ENCODE assay signal across 8 cellular contexts in the genomic region with DNA sequence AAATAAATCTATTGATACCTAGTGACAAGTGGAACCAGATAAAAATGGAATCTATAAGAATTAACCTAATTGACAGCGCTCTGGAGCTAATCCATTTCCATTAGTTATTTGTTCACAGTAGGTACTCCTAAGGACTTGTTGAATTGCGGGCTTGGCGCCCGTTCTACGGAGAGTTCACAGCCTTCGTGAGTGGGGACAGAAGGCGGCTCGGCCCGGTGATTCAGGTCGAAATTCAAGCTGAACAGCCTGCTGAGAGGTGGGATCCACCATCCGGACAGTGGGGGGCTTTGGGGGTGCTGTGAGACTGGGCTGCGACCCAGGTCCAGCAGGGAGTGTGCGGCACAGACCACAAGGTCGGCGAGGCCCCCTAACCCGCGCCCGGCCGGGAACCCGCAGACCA. TPM values are rescaled to one million over a fixed set of nuclear protein-coding genes. Genes with fewer than 3 reads are reported as not detected.
DNase-seq lines count a peak whose midpoint lies in the region; ATAC-seq and TF ChIP-seq lines count a peak whose summit lies in the region.

No MANE protein-coding gene starts in this region.

- H2AFZ ChIP-seq in fibroblast of lung (ENCODE audit: low read length): peak overlapping the region; percentile 84
- H2AFZ ChIP-seq in neural progenitor cell (replicated peaks): peak overlapping the region; percentile 81

- peaks cover 17% of the 10 kb centered on the region for H3K4me1 ChIP-seq in HUES6 (ENCODE audit: control insufficient read depth, insufficient read depth, low read length)
- H3K4me1 ChIP-seq in fibroblast of lung (ENCODE audit: control insufficient read depth, extremely low read depth, insufficient read depth, low read length): peaks cover 14% of the 10 kb centered on the region
- H3K4me1 ChIP-seq in neural progenitor cell: peaks cover 44% of the 10 kb centered on the region

- H3K9me3 ChIP-seq in HUES6 (ENCODE audit: control insufficient read depth, insufficient read depth, low read depth, low read length) (no peaks in the 10 kb centered on the region), fibroblast of lung (ENCODE audit: control insufficient read depth, insufficient read depth, low read depth, low read length) (no peaks in the 10 kb centered on the region), neural progenitor cell (ENCODE audit: low read depth) (no peaks in the 10 kb centered on the region)

- H3K4me2 ChIP-seq in fibroblast of lung (ENCODE audit: extremely low read depth, insufficient read depth, low read length) (peak overlapping the region; percentile 92), neural progenitor cell (peak overlapping the region; percentile 92)

- H3K9ac ChIP-seq in HUES6 (ENCODE audit: low read length) (peak overlapping the region; percentile 100), fibroblast of lung (ENCODE audit: insufficient read depth, low read length) (peak overlapping the region; percentile 91), neural progenitor cell (peak overlapping the region; percentile 50)

- H3K36me3 ChIP-seq in HUES6 (ENCODE audit: control insufficient read depth, insufficient read depth, low read length) (no peaks in the 10 kb centered on the region), fibroblast of lung (ENCODE audit: control insufficient read depth, insufficient read depth, low read length) (no peaks in the 10 kb centered on the region), neural progenitor cell (no peaks in the 10 kb centered on the region)

- intact Hi-C loops in activated CD4-positive, alpha-beta T cell treated with anti-CD3 and anti-CD28 coated beads, Interleukin-2, amount 10 ng/mL, durations not matched to agents 24 days and 14 days (cut with micrococcal nuclease): loop anchor here (5.0 kb wide), 3 partner anchors 81 to 891 kb away; a partner anchor contains a TSS

- peak overlapping the region; percentile 95 for H3K4me3 Mint-ChIP-seq in activated CD4-positive, alpha-beta T cell treated with anti-CD3 and anti-CD28 coated beads, Interleukin-2, amount 10 ng/mL, durations not matched to agents 24 days and 14 days
- H3K4me3 Mint-ChIP-seq in neural progenitor cell: peak overlapping the region; percentile 94

- DNase-seq in activated CD4-positive, alpha-beta T cell treated with anti-CD3 and anti-CD28 coated beads, Interleukin-2, amount 10 ng/mL, durations not matched to agents 24 days and 14 days: no peak
- DNase-seq in fibroblast of lung (ENCODE audit: low read depth in 2 of 2): peak in 1 of 2 donors; percentile 23
- DNase-seq in neural progenitor cell (ENCODE audit: low spot score): peak; percentile 62
- no peak for DNase-seq in SIG-M5 treated with dmso at 0.1 percent for 504 hours (lab: John Stamatoyannopoulos, UW; ENCODE audit: unreplicated experiment)

- TF ChIP-seq CTCF in fibroblast of lung (conservative IDR thresholded peaks at IDR 0.05 in 1 of 2, IDR thresholded peaks at IDR 0.05 in 1 of 2; ENCODE audit: low read depth in 1 of 2, low read length in 2 of 2): no peak
- TF ChIP-seq CTCF in neural progenitor cell (IDR thresholded peaks at IDR 0.05): no peak

- H4K20me1 ChIP-seq in fibroblast of lung (ENCODE audit: control insufficient read depth, extremely low read depth, insufficient read depth, low read length): no peaks in the 10 kb centered on the region
- H4K20me1 ChIP-seq in neural progenitor cell (ENCODE audit: low read depth): peaks cover 36% of the 10 kb centered on the region

- H3K9me3 Mint-ChIP-seq in activated CD4-positive, alpha-beta T cell treated with anti-CD3 and anti-CD28 coated beads, Interleukin-2, amount 10 ng/mL, durations not matched to agents 24 days and 14 days: no peaks in the 10 kb centered on the region
- H3K9me3 Mint-ChIP-seq in neural progenitor cell: no peaks in the 10 kb centered on the region

- no peaks in the 10 kb centered on the region for H3K27me3 ChIP-seq in HUES6 (ENCODE audit: control insufficient read depth, insufficient read depth, low read length)
- no peaks in the 10 kb centered on the region for H3K27me3 ChIP-seq in fibroblast of lung (ENCODE audit: control insufficient read depth, insufficient read depth, low read length)
- H3K27me3 ChIP-seq in neural progenitor cell: no peaks in the 10 kb centered on the region

- H3K27ac ChIP-seq in HUES6 (ENCODE audit: low read depth, low read length) (peak overlapping the region; percentile 98; the same call in 1 of the 2 replicates), fibroblast of lung (ENCODE audit: insufficient read depth, low read length) (peak overlapping the region; percentile 94), neural progenitor cell (no peak overlapping the region)

- peaks cover 12% of the 10 kb centered on the region for H3K36me3 Mint-ChIP-seq in activated CD4-positive, alpha-beta T cell treated with anti-CD3 and anti-CD28 coated beads, Interleukin-2, amount 10 ng/mL, durations not matched to agents 24 days and 14 days (ENCODE audit: low read depth)
- no peaks in the 10 kb centered on the region for H3K36me3 Mint-ChIP-seq in neural progenitor cell

- peak overlapping the region; percentile 81 for H3K27ac Mint-ChIP-seq in activated CD4-positive, alpha-beta T cell treated with anti-CD3 and anti-CD28 coated beads, Interleukin-2, amount 10 ng/mL, durations not matched to agents 24 days and 14 days
- peak overlapping the region; percentile 95 for H3K27ac Mint-ChIP-seq in neural progenitor cell

- ATAC-seq in GM18502 (IDR thresholded peaks at IDR 0.05; ENCODE audit: poor library complexity, unreplicated experiment) (peak; percentile 9), HG03196 (IDR thresholded peaks at IDR 0.05; ENCODE audit: unreplicated experiment) (no peak), HG02610 (IDR thresholded peaks at IDR 0.05; ENCODE audit: unreplicated experiment) (no peak)

- H3K4me1 Mint-ChIP-seq in activated CD4-positive, alpha-beta T cell treated with anti-CD3 and anti-CD28 coated beads, Interleukin-2, amount 10 ng/mL, durations not matched to agents 24 days and 14 days: peaks cover 24% of the 10 kb centered on the region
- H3K4me1 Mint-ChIP-seq in neural progenitor cell: peaks cover 62% of the 10 kb centered on the region

- H3K79me2 ChIP-seq in fibroblast of lung (ENCODE audit: control insufficient read depth, insufficient read depth, low read length): peaks cover 40% of the 10 kb centered on the region
- H3K79me2 ChIP-seq in neural progenitor cell (ENCODE audit: low read depth): peaks cover 50% of the 10 kb centered on the region

- peak overlapping the region; percentile 88 for H3K4me3 ChIP-seq in HUES6 (ENCODE audit: low read depth, low read length)
- peak overlapping the region; percentile 57 to 86 (median 80) for H3K4me3 ChIP-seq in fibroblast of lung (replicated peaks in 1 of 4; ENCODE audit: control extremely low read depth in 1 of 4, insufficient read depth in 1 of 4, low read depth in 3 of 4, low read length in 4 of 4)
- peak overlapping the region; percentile 100 for H3K4me3 ChIP-seq in neural progenitor cell

- H3F3A ChIP-seq in neural progenitor cell (ENCODE audit: low read depth): peaks cover 19% of the 10 kb centered on the region

- peaks cover 23% of the 10 kb centered on the region for H3K27me3 Mint-ChIP-seq in activated CD4-positive, alpha-beta T cell treated with anti-CD3 and anti-CD28 coated beads, Interleukin-2, amount 10 ng/mL, durations not matched to agents 24 days and 14 days
- H3K27me3 Mint-ChIP-seq in neural progenitor cell (ENCODE audit: insufficient read depth, low read depth): no peaks in the 10 kb centered on the region

RNA-seq across cellular contexts. Expression of a gene that starts 0.8 kb away (rescaled TPM):
- 142 and 147 TPM in 2 replicates for total RNA-seq in activated CD4-positive, alpha-beta T cell treated with anti-CD3 and anti-CD28 coated beads, Interleukin-2, amount 10 ng/mL, durations not matched to agents 24 days and 14 days
- total RNA-seq in fibroblast of lung (738 and 792 TPM in 2 replicates), neural progenitor cell (ENCODE audit: low replicate concordance) (566 and 688 TPM in 2 replicates)
- 266 and 414 TPM in 2 replicates for polyA plus RNA-seq in fibroblast of lung
- 191 and 267 TPM in 2 replicates for polyA plus RNA-seq in fibroblast of lung (2012)
- 2,076 and 2,449 TPM in 2 replicates for polyA minus RNA-seq in fibroblast of lung (ENCODE audit: low replicate concordance)

Comparison
In these comparisons a context has a peak if more than half of its experiments do, and no peak if none do; other contexts are left out.
1. H3K9ac ChIP-seq: peak in every context shown above with its lines; median percentile 100 in HUES6; 91 in fibroblast of lung; 50 in neural progenitor cell.